Comparison of ENCODE assay signal across 16 cellular contexts in the genomic region with DNA sequence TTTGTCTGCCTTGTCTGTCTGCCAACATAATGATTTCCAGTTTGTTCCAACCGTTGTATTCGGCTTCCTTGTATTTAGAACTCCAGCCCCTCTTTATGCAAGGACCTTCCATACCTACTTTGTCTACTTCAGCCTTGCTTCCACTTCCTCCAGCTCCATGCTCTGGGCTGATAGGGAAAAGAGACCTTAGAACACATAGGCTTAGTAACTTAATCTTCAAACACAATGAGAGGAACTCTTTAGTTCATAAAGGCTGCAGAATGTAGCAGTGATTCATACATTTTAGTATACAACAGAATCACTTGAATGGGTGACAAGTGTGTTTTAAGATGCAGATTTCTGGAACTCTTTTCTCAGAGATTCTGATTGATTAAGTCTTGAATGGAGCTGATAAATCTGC.
DNase-seq lines count a peak whose midpoint lies in the region; ATAC-seq and TF ChIP-seq lines count a peak whose summit lies in the region.
"Had no signal": no experiment of that assay in that cellular context is flagged by ENCODE, and none has a peak within 500 bp of the region (broad histone marks: within the 10 kb centered on the region; RNA-seq: fewer than 3 reads in every experiment).

No MANE protein-coding gene starts in this region.

- H3K27me3 ChIP-seq in HCT116 (ENCODE audit: insufficient read depth, low read length) (no peaks in the 10 kb centered on the region), RWPE2 (ENCODE audit: insufficient read depth, poor library complexity, severe bottlenecking) (no peaks in the 10 kb centered on the region), osteoblast (ENCODE audit: insufficient read depth, low read length) (no peaks in the 10 kb centered on the region)
- H3K27me3 ChIP-seq: BLaER1 had no signal

- CTCF ChIA-PET in HCT116 (lab: Charles Lee) = interaction anchor here (2.4 kb wide), 1 partner anchor 204 kb away, joined by 7 read pairs; no protein-coding TSS in a partner anchor

- H3K36me3 ChIP-seq in HCT116 (ENCODE audit: control insufficient read depth in 1 of 2, insufficient read depth in 2 of 2, low read length in 2 of 2) (peaks cover 2 to 57% of the 10 kb centered on the region in 2 experiments; a peak in 3 of 4 replicates), RWPE2 (ENCODE audit: low read depth) (peaks cover 80% of the 10 kb centered on the region), osteoblast (ENCODE audit: insufficient read depth, low read length) (no peaks in the 10 kb centered on the region)
- H3K36me3 ChIP-seq: BLaER1 had no signal

- H3K4me3 ChIP-seq in HCT116 (replicated peaks in 1 of 2; ENCODE audit: low read depth in 1 of 2, low read length in 2 of 2) (no peak overlapping the region), RWPE2 (ENCODE audit: severe bottlenecking) (no peak overlapping the region), osteoblast (ENCODE audit: insufficient read depth, low read length) (no peak overlapping the region)
- H3K4me3 ChIP-seq: BLaER1, GM23338, K562 had no signal

- intact Hi-C loops in HCT116 (cut with micrococcal nuclease) = loop anchor here (5.0 kb wide), 1 partner anchor 248 kb away; the partner anchor contains the start of gene KLHL9

- no peak overlapping the region for H3K27ac Mint-ChIP-seq in T-helper 17 cell
- H3K27ac Mint-ChIP-seq: CD8-positive, alpha-beta memory T cell; GM23338 had no signal

- TF ChIP-seq CTCF in HCT116 (IDR thresholded peaks at IDR 0.05 in 2 of 3, conservative IDR thresholded peaks at IDR 0.05 in 1 of 3; ENCODE audit: borderline replicate concordance in 1 of 3, insufficient read depth in 1 of 3, low read depth in 2 of 3, low read length in 2 of 3) (no peak), RWPE2 (IDR thresholded peaks at IDR 0.05; ENCODE audit: poor library complexity, severe bottlenecking) (no peak), osteoblast (IDR thresholded peaks at IDR 0.05; ENCODE audit: extremely low read depth, low read depth, low read length) (no peak)

- no peaks in the 10 kb centered on the region for H3K9me3 ChIP-seq in HCT116 (ENCODE audit: control insufficient read depth in 1 of 2, insufficient read depth in 1 of 2, low read depth in 1 of 2, low read length in 2 of 2)
- H3K9me3 ChIP-seq in RWPE2 (ENCODE audit: severe bottlenecking) = no peaks in the 10 kb centered on the region
- H3K9me3 ChIP-seq in osteoblast (ENCODE audit: low read depth, low read length) = no peaks in the 10 kb centered on the region
- H3K9me3 ChIP-seq in T-helper 17 cell (ENCODE audit: control insufficient read depth, low read length, poor library complexity, severe bottlenecking) = no peaks in the 10 kb centered on the region
- H3K9me3 ChIP-seq: BLaER1, Caco-2 had no signal

- no peak for TF ChIP-seq RAD21 in HCT116 (IDR thresholded peaks at IDR 0.05; ENCODE audit: low read depth)

- H3K4me1 Mint-ChIP-seq in T-helper 17 cell = no peaks in the 10 kb centered on the region
- H3K4me1 Mint-ChIP-seq: GM23338 had no signal

- DNase-seq in HCT116 (ENCODE audit: low read depth, low spot score) (no peak), RWPE2 (ENCODE audit: low spot score) (no peak), osteoblast (ENCODE audit: insufficient read length, low spot score, missing footprints) (no peak), T-helper 17 cell (no peak)
- no peak for DNase-seq in activated CD8-positive, alpha-beta memory T cell treated with anti-CD3 and anti-CD28 coated beads, Interleukin-2, amount 50 U/mL, for 48 hours
- DNase-seq in activated T-cell treated with anti-CD3 and anti-CD28 coated beads, Interleukin-2, amount 50 U/mL, for 48 hours = no peak
- DNase-seq: AML-193; Caco-2; CD8-positive, alpha-beta memory T cell; DMS53; H9 had no signal

- H3K27me3 Mint-ChIP-seq in T-helper 17 cell = peaks cover 6% of the 10 kb centered on the region

- H3K27ac ChIP-seq in HCT116 (ENCODE audit: low read depth, low read length) = peak overlapping the region; percentile 99
- H3K27ac ChIP-seq in RWPE2 (ENCODE audit: poor library complexity, severe bottlenecking) = peak overlapping the region; percentile 98
- H3K27ac ChIP-seq in osteoblast (ENCODE audit: low read depth, low read length) = peak overlapping the region; percentile 3
- H3K27ac ChIP-seq: BLaER1 had no signal

- H3K4me1 ChIP-seq in HCT116 (ENCODE audit: control insufficient read depth in 1 of 2, insufficient read depth in 2 of 2, low read length in 2 of 2) (peaks cover 91 to 100% of the 10 kb centered on the region in 2 experiments), RWPE2 (ENCODE audit: insufficient read depth, poor library complexity, severe bottlenecking) (peaks cover 69% of the 10 kb centered on the region), osteoblast (ENCODE audit: insufficient read depth, low read length) (peaks cover 47% of the 10 kb centered on the region)
- H3K4me1 ChIP-seq: BLaER1 had no signal

- no peak for TF ChIP-seq POLR2A in HCT116 (IDR thresholded peaks at IDR 0.05; ENCODE audit: borderline replicate concordance, extremely low read depth, insufficient read depth, insufficient read length)

- H2AFZ ChIP-seq in HCT116 (ENCODE audit: low read depth, low read length, poor library complexity, severe bottlenecking) = no peak overlapping the region
- no peak overlapping the region for H2AFZ ChIP-seq in osteoblast (ENCODE audit: low read length)
- H2AFZ ChIP-seq: GM23338 had no signal

- RAD21 ChIA-PET in HCT116 (lab: Charles Lee; ENCODE audit: low non-redundant PET in 1 of 2, low total read pairs in 2 of 2, uncharacterized antibody in 2 of 2, unreplicated experiment in 2 of 2) = no interaction called here

- H3K4me2 ChIP-seq in HCT116 (ENCODE audit: low read length) = peak overlapping the region; percentile 62
- H3K4me2 ChIP-seq in osteoblast (ENCODE audit: insufficient read depth, low read length) = no peak overlapping the region
- H3K4me2 ChIP-seq: BLaER1, GM23338 had no signal

- POLR2A ChIA-PET in HCT116 (lab: Charles Lee) = interaction anchor here (0.8 to 2.7 kb wide), 12 partner anchors 8 to 196 kb away, joined by 3 to 26 read pairs (median 5); no protein-coding TSS in a partner anchor

- H4K20me1 ChIP-seq in HCT116 (ENCODE audit: insufficient read depth) (no peaks in the 10 kb centered on the region), osteoblast (ENCODE audit: insufficient read depth, low read length) (no peaks in the 10 kb centered on the region)
- H4K20me1 ChIP-seq: BLaER1 had no signal

- H3K36me3 Mint-ChIP-seq in T-helper 17 cell (ENCODE audit: low read depth) = peaks cover 4% of the 10 kb centered on the region

- no peak overlapping the region for H3K4me3 Mint-ChIP-seq in T-helper 17 cell
- H3K4me3 Mint-ChIP-seq: CD8-positive, alpha-beta memory T cell; GM23338; H9 had no signal

- peak overlapping the region; percentile 63 for H3K9ac ChIP-seq in HCT116 (ENCODE audit: low read length)
- H3K9ac ChIP-seq: BLaER1 had no signal

- no peaks in the 10 kb centered on the region for H3K9me2 ChIP-seq in HCT116 (ENCODE audit: insufficient read depth)

- no peak for ATAC-seq in HCT116
- ATAC-seq in RWPE2 (ENCODE audit: low read depth) = no peak
- peak; percentile 74 for ATAC-seq in esophagus mucosa
- ATAC-seq in T-helper 17 cell = no peak
- ATAC-seq: GM23338, HepG2, K562 had no signal

- peaks cover 100% of the 10 kb centered on the region for H3K79me2 ChIP-seq in HCT116 (ENCODE audit: insufficient read depth, low read length)
- H3K79me2 ChIP-seq in osteoblast (ENCODE audit: insufficient read depth, low read length) = peaks cover 14% of the 10 kb centered on the region

- BruUV-seq in HCT116 (replicated peaks; lab: Mats Ljungman, UMichigan) = no TSS peak

TF ChIP-seq in HCT116, 20 proteins besides CTCF, POLR2A, EP300 and RAD21:
- TF ChIP-seq FOSL1 (IDR thresholded peaks at IDR 0.05; ENCODE audit: low read depth) (no peak), ZFX (IDR thresholded peaks at IDR 0.05) (no peak)
- TF ChIP-seq, protein P1, sequence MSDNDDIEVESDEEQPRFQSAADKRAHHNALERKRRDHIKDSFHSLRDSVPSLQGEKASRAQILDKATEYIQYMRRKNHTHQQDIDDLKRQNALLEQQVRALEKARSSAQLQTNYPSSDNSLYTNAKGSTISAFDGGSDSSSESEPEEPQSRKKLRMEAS (IDR thresholded peaks at IDR 0.05) = no peak

Comparison
In these comparisons a context has a peak if more than half of its experiments do, and no peak if none do; other contexts are left out.
1. H3K27ac ChIP-seq: peak in every context shown above with its lines; median percentile 99 in HCT116; 98 in RWPE2; 3 in osteoblast.